In genomic region chr11:128341767-128342318, GRCh38 we compare ENCODE assay signal across 10 cellular contexts.
DNase-seq lines count a peak whose midpoint lies in the region; ATAC-seq and TF ChIP-seq lines count a peak whose summit lies in the region.
"Had no signal": no experiment of that assay in that cellular context is flagged by ENCODE, and none has a peak within 500 bp of the region (broad histone marks: within the 10 kb centered on the region; RNA-seq: fewer than 3 reads in every experiment).

No MANE protein-coding gene starts in this region.

- BruUV-seq in Calu3 (replicated peaks; lab: Mats Ljungman, UMichigan), result no TSS peak

- H3K9me3 Mint-ChIP-seq in CD4-positive, CD25-positive, alpha-beta regulatory T cell, result peaks cover 0 to 3% (median 0%) of the 10 kb centered on the region in 7 donors
- H3K9me3 Mint-ChIP-seq in neural crest cell (peaks cover 2% of the 10 kb centered on the region), Calu3 (ENCODE audit: low read depth, unreplicated experiment) (peaks cover 3% of the 10 kb centered on the region)

- H3K36me3 Mint-ChIP-seq in CD4-positive, CD25-positive, alpha-beta regulatory T cell, result no peaks in the 10 kb centered on the region
- no peaks in the 10 kb centered on the region for H3K36me3 Mint-ChIP-seq in neural crest cell (ENCODE audit: low read depth)
- no peaks in the 10 kb centered on the region for H3K36me3 Mint-ChIP-seq in Calu3 (ENCODE audit: insufficient read depth, unreplicated experiment)

- peak overlapping the region; percentile 98 to 100 (median 99) for H3K27ac Mint-ChIP-seq in CD4-positive, CD25-positive, alpha-beta regulatory T cell
- no peak overlapping the region for H3K27ac Mint-ChIP-seq in neural crest cell (ENCODE audit: unreplicated experiment)
- H3K27ac Mint-ChIP-seq in Calu3 (ENCODE audit: unreplicated experiment), result no peak overlapping the region

- TF ChIP-seq CTCF in neural crest cell (conservative IDR thresholded peaks at IDR 0.05) (no peak), Calu3 (IDR thresholded peaks at IDR 0.05; ENCODE audit: unreplicated experiment) (no peak), omental fat pad (IDR thresholded peaks at IDR 0.05) (no peak)

- H3K9me3 ChIP-seq in CD4-positive, CD25-positive, alpha-beta regulatory T cell (ENCODE audit: control insufficient read depth in 2 of 2, low read length in 2 of 2), result no peaks in the 10 kb centered on the region
- no peaks in the 10 kb centered on the region for H3K9me3 ChIP-seq in KOPT-K1 (ENCODE audit: insufficient read depth, low read length, poor library complexity, severe bottlenecking)
- H3K9me3 ChIP-seq: Caco-2, thoracic aorta had no signal

- no peaks in the 10 kb centered on the region for H3K36me3 ChIP-seq in CD4-positive, CD25-positive, alpha-beta regulatory T cell (ENCODE audit: control insufficient read depth, insufficient read depth, low read length)
- H3K36me3 ChIP-seq in KOPT-K1 (ENCODE audit: insufficient read depth, low read length), result no peaks in the 10 kb centered on the region
- H3K36me3 ChIP-seq: thoracic aorta had no signal

- no peaks in the 10 kb centered on the region for H3K27me3 Mint-ChIP-seq in CD4-positive, CD25-positive, alpha-beta regulatory T cell
- H3K27me3 Mint-ChIP-seq in neural crest cell (ENCODE audit: low read depth) (no peaks in the 10 kb centered on the region), Calu3 (ENCODE audit: unreplicated experiment) (no peaks in the 10 kb centered on the region)

- H3K4me3 ChIP-seq in CD4-positive, CD25-positive, alpha-beta regulatory T cell (ENCODE audit: low read depth, low read length), result peak overlapping the region; percentile 63
- H3K4me3 ChIP-seq: thoracic aorta had no signal

- H3K4me3 Mint-ChIP-seq in CD4-positive, CD25-positive, alpha-beta regulatory T cell, result peak overlapping the region; percentile 77 to 88 (median 84)
- peak overlapping the region; percentile 14 for H3K4me3 Mint-ChIP-seq in neural crest cell
- no peak overlapping the region for H3K4me3 Mint-ChIP-seq in Calu3 (ENCODE audit: low read depth, unreplicated experiment)

- peak overlapping the region; percentile 90 for H3K27ac ChIP-seq in CD4-positive, CD25-positive, alpha-beta regulatory T cell (ENCODE audit: insufficient read depth, low read length, poor library complexity, severe bottlenecking)
- peak overlapping the region; percentile 58 for H3K27ac ChIP-seq in KOPT-K1 (ENCODE audit: low read depth, low read length, poor library complexity, severe bottlenecking)
- H3K27ac ChIP-seq: thoracic aorta had no signal

- intact Hi-C loops in Calu3 (cut with micrococcal nuclease; ENCODE audit: unreplicated experiment), result loop anchor here (1.0 kb wide), 1 partner anchor 107 kb away; no protein-coding TSS in a partner anchor

- CTCF ChIA-PET in Calu3 (lab: Charles Lee), result no interaction called here

- no peak for DNase-seq in CD4-positive, CD25-positive, alpha-beta regulatory T cell
- DNase-seq in dermis blood vessel endothelial cell (peak; percentile 34), neural crest cell (ENCODE audit: low read depth, low spot score) (no peak), 8988T (no peak), Calu3 (no peak), omental fat pad (ENCODE audit: low spot score) (no peak)
- DNase-seq: Caco-2 had no signal

- H3K4me1 ChIP-seq in CD4-positive, CD25-positive, alpha-beta regulatory T cell (ENCODE audit: control insufficient read depth, insufficient read depth, low read length, poor library complexity, severe bottlenecking), result peaks cover 62% of the 10 kb centered on the region
- H3K4me1 ChIP-seq: Caco-2 had no signal

- H3K27me3 ChIP-seq in CD4-positive, CD25-positive, alpha-beta regulatory T cell (ENCODE audit: control insufficient read depth, insufficient read depth, low read length), result no peaks in the 10 kb centered on the region

- H3K4me1 Mint-ChIP-seq in CD4-positive, CD25-positive, alpha-beta regulatory T cell, result peaks cover 44 to 90% (median 54%) of the 10 kb centered on the region in 4 donors
- peaks cover 22% of the 10 kb centered on the region for H3K4me1 Mint-ChIP-seq in neural crest cell
- peaks cover 26% of the 10 kb centered on the region for H3K4me1 Mint-ChIP-seq in Calu3 (ENCODE audit: low read depth, unreplicated experiment)

- ATAC-seq in CD4-positive, CD25-positive, alpha-beta regulatory T cell (ENCODE audit: low read depth in 2 of 2), result no peak
- ATAC-seq in HG02798 (IDR thresholded peaks at IDR 0.05; ENCODE audit: poor library complexity, unreplicated experiment) (no peak), omental fat pad (ENCODE audit: low FRiP score) (no peak)

Comparison
In these comparisons a context has a peak if more than half of its experiments do, and no peak if none do; other contexts are left out.
1. H3K27ac Mint-ChIP-seq: peak in CD4-positive, CD25-positive, alpha-beta regulatory T cell (3 of 3); none in neural crest cell (single experiment) and Calu3 (single experiment).